ENCODE assay signal across 18 cellular contexts in the genomic region with DNA sequence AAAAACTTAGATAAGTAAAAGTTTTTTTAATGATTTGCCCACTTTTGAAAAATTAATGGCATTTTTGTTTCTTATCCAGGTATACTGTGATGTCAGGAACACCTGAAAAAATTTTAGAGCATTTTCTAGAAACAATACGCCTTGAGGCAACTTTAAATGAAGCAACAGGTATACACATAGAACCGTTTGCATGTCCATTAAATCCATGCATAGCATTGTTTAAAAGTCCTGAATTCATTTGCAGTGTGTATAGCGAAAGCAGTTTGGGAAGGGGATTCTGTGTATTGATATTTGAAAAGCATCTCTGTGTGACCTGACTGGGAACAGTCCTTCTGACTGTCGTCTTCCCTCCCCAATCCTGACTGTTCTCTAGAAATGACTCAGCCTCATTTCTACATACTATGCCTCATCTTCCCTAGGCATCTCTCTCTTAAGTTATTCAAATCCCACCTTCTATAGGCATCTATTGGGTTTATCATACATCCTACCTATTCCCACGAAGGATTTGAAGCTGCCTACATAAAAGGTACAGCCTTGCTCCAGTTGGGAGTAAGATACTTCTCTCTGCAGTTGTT.
DNase-seq lines count a peak whose midpoint lies in the region; ATAC-seq, FAIRE-seq and TF ChIP-seq lines count a peak whose summit lies in the region.
"Had no signal": no experiment of that assay in that cellular context is flagged by ENCODE, and none has a peak within 500 bp of the region (broad histone marks: within the 10 kb centered on the region; RNA-seq: fewer than 3 reads in every experiment).

No MANE protein-coding gene starts in this region.

- no peak for TF ChIP-seq POLR2A in A549 (IDR thresholded peaks at IDR 0.05; ENCODE audit: low read length)
- no peak for TF ChIP-seq POLR2A in prostate gland (IDR thresholded peaks at IDR 0.05)

- H3K4me2 ChIP-seq in A549 (peak overlapping the region; percentile 67), hepatocyte (no peak overlapping the region)

- H3K27ac ChIP-seq in A549 (peak overlapping the region; percentile 71 to 86), hepatocyte (peak overlapping the region; percentile 20), ascending aorta (no peak overlapping the region), prostate gland (peak overlapping the region in 1 of 2 donors; percentile 20)

- TF ChIP-seq EP300 in A549 (IDR thresholded peaks at IDR 0.05), result no peak

- DNase-seq in A549 (ENCODE audit: low read depth in 1 of 2, low spot score in 1 of 2) (peak in 1 of 2 experiments; percentile 42), HCEC 1CT (peak; percentile 71), adipocyte (ENCODE audit: low read depth) (peak; percentile 39), hepatocyte (ENCODE audit: low spot score) (no peak), DMS 273 (lab: John Stamatoyannopoulos, UW; ENCODE audit: unreplicated experiment) (no peak), ascending aorta (ENCODE audit: low spot score in 2 of 2) (no peak), NCI-H1092 treated with DMSO at 0.1 percent for 48 hours (lab: John Stamatoyannopoulos, UW) (no peak), prostate gland (ENCODE audit: low spot score) (no peak)
- DNase-seq: activated CD4-positive, alpha-beta T cell treated with anti-CD3 and anti-CD28 coated beads, Interleukin-2, amount 50 U/mL, for 4 hours; activated naive CD4-positive, alpha-beta T cell; activated T-cell treated with anti-CD3 and anti-CD28 coated beads, Interleukin-2, amount 50 U/mL, for 1 hour; CD4-positive, CD25-positive, alpha-beta regulatory T cell; H9; NCI-H187; NCI-H446 treated with DMSO at 0.1 percent for 48 hours; spleen; stimulated activated CD4-positive, alpha-beta T cell treated with anti-CD3 and anti-CD28 coated beads, Interleukin-4, amount 100 ng/mL, for 4 hours had no signal

- no peak for TF ChIP-seq RAD21 in A549 (conservative IDR thresholded peaks at IDR 0.05 in 1 of 2, IDR thresholded peaks at IDR 0.05 in 1 of 2)

- H3K9me2 ChIP-seq in hepatocyte (replicated peaks; ENCODE audit: insufficient read depth), result no peaks in the 10 kb centered on the region

- peak overlapping the region; percentile 69 for H3K9ac ChIP-seq in adipocyte (ENCODE audit: low read length)

- intact Hi-C loops in ascending aorta (cut with DNase I) (no loop called here), prostate gland (cut with DNase I) (no loop called here)

- TF ChIP-seq CTCF in A549 (IDR thresholded peaks at IDR 0.05) (0 out of 3 replicates have a peak, but pooled peaks have one; percentile 4), hepatocyte (IDR thresholded peaks at IDR 0.05; ENCODE audit: poor library complexity) (no peak), ascending aorta (IDR thresholded peaks at IDR 0.05) (no peak), prostate gland (IDR thresholded peaks at IDR 0.05) (no peak)

- H4K20me1 ChIP-seq in hepatocyte (ENCODE audit: insufficient read depth, poor library complexity, severe bottlenecking), result no peaks in the 10 kb centered on the region

- no peak overlapping the region for H3K4me3 ChIP-seq in A549
- no peak overlapping the region for H3K4me3 ChIP-seq in adipocyte (ENCODE audit: low read length)
- H3K4me3 ChIP-seq in hepatocyte, result no peak overlapping the region
- H3K4me3 ChIP-seq in ascending aorta, result no peak overlapping the region
- H3K4me3 ChIP-seq in prostate gland, result no peak overlapping the region
- H3K4me3 ChIP-seq: spleen had no signal

- no peak for FAIRE-seq in A549 (lab: Jason Lieb, UNC)
- FAIRE-seq: kidney had no signal

- WGBS in A549 (ENCODE audit: missing lambda C conversion rate), result 42% methylated on average over 5 of the region's 5 CpGs
- 89% methylated on average over 4 of the region's 5 CpGs for WGBS in hepatocyte (ENCODE audit: low lambda C conversion rate, missing lambda C conversion rate)
- 67% methylated on average over 5 of the region's 5 CpGs for WGBS in prostate gland

- H3K27me3 ChIP-seq in adipocyte (replicated peaks; ENCODE audit: control insufficient read depth, insufficient read depth, low read length) (no peaks in the 10 kb centered on the region), hepatocyte (no peaks in the 10 kb centered on the region), ascending aorta (no peaks in the 10 kb centered on the region), prostate gland (replicated peaks; ENCODE audit: insufficient read depth) (no peaks in the 10 kb centered on the region)

- H3K79me2 ChIP-seq in hepatocyte, result no peaks in the 10 kb centered on the region

- peaks cover 64% of the 10 kb centered on the region for H3K4me1 ChIP-seq in A549
- peaks cover 27% of the 10 kb centered on the region for H3K4me1 ChIP-seq in adipocyte (ENCODE audit: control insufficient read depth, insufficient read depth, low read length)
- peaks cover 16% of the 10 kb centered on the region for H3K4me1 ChIP-seq in hepatocyte (ENCODE audit: insufficient read depth)
- H3K4me1 ChIP-seq in ascending aorta, result peaks cover 0 to 8% of the 10 kb centered on the region in 2 donors
- no peaks in the 10 kb centered on the region for H3K4me1 ChIP-seq in prostate gland (replicated peaks)

- CTCF ChIA-PET in A549 (lab: Yijun Ruan, JAX), result interaction anchor here (1.6 to 2.5 kb wide), 3 partner anchors 12 to 65 kb away, joined by 4 to 9 read pairs (median 8); no protein-coding TSS in a partner anchor

- POLR2A ChIA-PET in A549 (lab: Yijun Ruan, JAX), result interaction anchor here (1.1 kb wide), 1 partner anchor 1055 kb away, joined by 3 read pairs; no protein-coding TSS in a partner anchor

- H2AFZ ChIP-seq in hepatocyte, result no peak overlapping the region

- peaks cover 7% of the 10 kb centered on the region; the same call in 2 of the 3 replicates for H3K9me3 ChIP-seq in A549
- no peaks in the 10 kb centered on the region for H3K9me3 ChIP-seq in adipocyte (ENCODE audit: control insufficient read depth, low read length)
- H3K9me3 ChIP-seq in hepatocyte (ENCODE audit: low read depth), result no peaks in the 10 kb centered on the region
- H3K9me3 ChIP-seq in ascending aorta, result no peaks in the 10 kb centered on the region
- no peaks in the 10 kb centered on the region for H3K9me3 ChIP-seq in prostate gland
- H3K9me3 ChIP-seq: spleen had no signal

- ATAC-seq in A549, result peak; percentile 37 to 53; a peak in 5 of 6 replicates

- no peaks in the 10 kb centered on the region for H3K36me3 ChIP-seq in adipocyte (ENCODE audit: control insufficient read depth, insufficient read depth, low read length, severe bottlenecking)
- H3K36me3 ChIP-seq in hepatocyte (replicated peaks; ENCODE audit: insufficient read depth, low read depth), result no peaks in the 10 kb centered on the region
- H3K36me3 ChIP-seq in ascending aorta, result no peaks in the 10 kb centered on the region
- no peaks in the 10 kb centered on the region for H3K36me3 ChIP-seq in prostate gland
- H3K36me3 ChIP-seq: spleen had no signal

TF ChIP-seq in A549, 52 proteins besides CTCF, POLR2A, EP300 and RAD21:
- TF ChIP-seq CEBPB (IDR thresholded peaks at IDR 0.05) (no peak), EHF (CRISPR knock-in tag; IDR thresholded peaks at IDR 0.05) (no peak), CHD4 (IDR thresholded peaks at IDR 0.05; ENCODE audit: borderline replicate concordance) (no peak), ZSCAN20 (CRISPR knock-in tag; IDR thresholded peaks at IDR 0.05) (no peak; the same call in 1 of the 2 replicates), JUNB (IDR thresholded peaks at IDR 0.05) (no peak), FOSL2 (IDR thresholded peaks at IDR 0.05) (no peak), FOSL2 (CRISPR knock-in tag; IDR thresholded peaks at IDR 0.05) (peak; percentile 71), ZC3H11A (IDR thresholded peaks at IDR 0.05) (no peak)

Comparison
In these comparisons a context has a peak if more than half of its experiments do, and no peak if none do; other contexts are left out.
1. DNase-seq: peak in HCEC 1CT (single experiment) and adipocyte (single experiment); none in hepatocyte (single experiment), DMS 273 (single experiment), ascending aorta (0 of 2), NCI-H1092 treated with DMSO at 0.1 percent for 48 hours (single experiment) and prostate gland (single experiment).
2. H3K27ac ChIP-seq: peak in A549 (2 of 2) and hepatocyte (single experiment); none in ascending aorta (0 of 2).